22 cellular contexts compared by ENCODE assay signal in the genomic region with DNA sequence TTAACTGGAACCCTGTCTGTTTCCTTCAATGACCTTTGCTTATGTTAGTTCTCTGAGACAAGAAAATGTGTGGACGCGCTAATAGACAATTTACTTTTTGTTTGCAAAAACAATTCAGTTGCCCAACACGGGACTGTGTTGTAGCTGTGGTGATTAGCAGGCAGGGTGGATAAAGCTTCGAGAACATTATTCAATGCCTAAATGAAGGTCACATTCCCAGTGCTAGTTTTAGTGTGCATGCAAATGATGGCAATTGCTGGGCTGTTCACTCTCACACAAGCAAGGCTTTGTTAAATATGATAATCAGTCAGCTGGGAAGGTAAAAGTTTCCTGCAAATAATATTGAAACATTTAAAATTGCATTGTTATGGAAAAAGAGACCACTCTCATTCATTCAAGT.
A peak's percentile ranks its signal among the peaks of the same experiment; 100 is the strongest.
DNase-seq lines count a peak whose midpoint lies in the region; ATAC-seq and TF ChIP-seq lines count a peak whose summit lies in the region.
"Had no signal": no experiment of that assay in that cellular context is flagged by ENCODE, and none has a peak within 500 bp of the region (broad histone marks: within the 10 kb centered on the region; RNA-seq: fewer than 3 reads in every experiment).

No MANE protein-coding gene starts in this region.

- no peak for TF ChIP-seq CTCF in neural crest cell (conservative IDR thresholded peaks at IDR 0.05)
- no peak for TF ChIP-seq CTCF in GM10266 (IDR thresholded peaks at IDR 0.05; ENCODE audit: control insufficient read depth, insufficient read depth, low read depth, missing control alignments)

- H3K4me1 Mint-ChIP-seq in neural crest cell: peaks cover 27% of the 10 kb centered on the region

- intact Hi-C loops in Right ventricle myocardium superior (cut with DNase I): no loop called here
- intact Hi-C loops in Right ventricle myocardium inferior (cut with DNase I): no loop called here

- H3K4me3 Mint-ChIP-seq in neural crest cell: no peak overlapping the region
- H3K4me3 Mint-ChIP-seq: CD4-positive, alpha-beta memory T cell; IgD-negative memory B cell; natural killer cell; T-helper 2 cell treated with Interferon-gamma antibody and Interleukin-4, amounts not matched to agents 5 μg/mL and 100 μg/mL, for 36 hours had no signal

- H3K36me3 Mint-ChIP-seq in neural crest cell (ENCODE audit: low read depth): peaks cover 9% of the 10 kb centered on the region
- H3K36me3 Mint-ChIP-seq: natural killer cell had no signal

- no peaks in the 10 kb centered on the region for H3K27me3 Mint-ChIP-seq in neural crest cell (ENCODE audit: low read depth)
- H3K27me3 Mint-ChIP-seq: CD4-positive, alpha-beta memory T cell; IgD-negative memory B cell had no signal

- ATAC-seq in Right ventricle myocardium superior (ENCODE audit: poor library complexity) (peak; percentile 49), Right ventricle myocardium inferior (no peak)
- ATAC-seq: natural killer cell; stimulated activated naive CD8-positive, alpha-beta T cell treated with anti-CD3 and anti-CD28 coated beads, Interleukin-15, Interleukin-2, amounts not matched to agents 100 U/mL and 50 U/mL, for 24 hours had no signal

- DNase-seq in Right ventricle myocardium superior: no peak
- DNase-seq in Right ventricle myocardium inferior (ENCODE audit: missing footprints): no peak
- peak; percentile 64 for DNase-seq in foreskin melanocyte
- no peak for DNase-seq in neural crest cell (ENCODE audit: low read depth, low spot score)
- DNase-seq in GM19238 (ENCODE audit: insufficient read length, low spot score): no peak
- DNase-seq in OCI-M1 (lab: John Stamatoyannopoulos, UW): no peak
- DNase-seq in stimulated activated CD4-positive, alpha-beta T cell treated with anti-CD3 and anti-CD28 coated beads, Interleukin-4, amount 100 ng/mL, for 1 hour: no peak
- no peak for DNase-seq in GM10266 (ENCODE audit: extremely low spot score)
- DNase-seq: activated CD4-positive, alpha-beta T cell treated with anti-CD3 and anti-CD28 coated beads for 48 hours; activated CD8-positive, alpha-beta memory T cell treated with anti-CD3 and anti-CD28 coated beads for 24 hours; activated gamma-delta T cell; AML-193; CD4-positive, alpha-beta memory T cell; DMS 273 treated with DMSO at 0.1 percent for 48 hours; EL; natural killer cell; NCI-H1105; NCI-H2029 treated with DMSO at 0.1 percent for 48 hours; sigmoid colon; stimulated activated naive CD8-positive, alpha-beta T cell treated with anti-CD3 and anti-CD28 coated beads, Interleukin-15, Interleukin-2, amounts not matched to agents 100 U/mL and 50 U/mL, for 24 hours had no signal

- no peaks in the 10 kb centered on the region for H3K9me3 Mint-ChIP-seq in neural crest cell
- H3K9me3 Mint-ChIP-seq: natural killer cell had no signal

- H3K27ac Mint-ChIP-seq in neural crest cell (ENCODE audit: unreplicated experiment): peak overlapping the region; percentile 40
- H3K27ac Mint-ChIP-seq: CD4-positive, alpha-beta memory T cell; IgD-negative memory B cell; natural killer cell; T-helper 2 cell treated with Interferon-gamma antibody and Interleukin-4, amounts not matched to agents 5 μg/mL and 100 μg/mL, for 36 hours had no signal
